Comparison of ENCODE assay signal across 20 cellular contexts in the genomic region with DNA sequence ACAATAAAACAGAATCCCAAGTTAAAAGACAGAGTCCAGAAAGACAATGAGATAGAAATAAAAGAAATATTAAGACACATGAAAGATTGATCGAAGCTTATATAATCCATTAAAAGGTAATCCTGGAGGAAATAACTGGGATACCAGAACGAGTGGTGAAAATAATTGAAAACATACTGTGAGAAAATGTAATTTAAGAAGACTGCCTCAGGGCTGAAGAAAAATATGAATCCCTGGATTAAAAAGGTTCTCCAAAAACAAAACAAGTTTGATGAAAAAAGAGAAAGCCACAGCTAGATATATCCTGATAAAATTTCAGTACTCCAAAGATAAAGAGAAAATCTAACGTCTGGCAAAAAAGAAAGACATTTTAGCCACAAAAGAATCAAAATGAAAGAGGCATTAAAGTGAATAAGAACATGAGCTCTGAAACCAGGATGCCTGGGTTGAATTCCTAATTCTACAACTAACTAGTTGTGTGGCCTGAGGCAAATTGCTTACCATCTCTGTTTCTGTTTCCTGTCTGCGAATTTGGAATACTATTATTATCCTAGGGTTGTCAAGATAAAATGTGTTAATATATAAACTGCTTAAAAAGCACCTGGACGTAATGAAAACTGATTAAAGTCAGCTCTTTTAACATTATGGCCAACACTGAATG. TPM values are rescaled to one million over a fixed set of nuclear protein-coding genes. Genes with fewer than 3 reads are reported as not detected.
DNase-seq lines count a peak whose midpoint lies in the region; ATAC-seq and TF ChIP-seq lines count a peak whose summit lies in the region.
"Had no signal": no experiment of that assay in that cellular context is flagged by ENCODE, and none has a peak within 500 bp of the region (broad histone marks: within the 10 kb centered on the region; RNA-seq: fewer than 3 reads in every experiment).

No MANE protein-coding gene starts in this region.

- H3K4me1 Mint-ChIP-seq in CD4-positive, alpha-beta T cell (ENCODE audit: low read depth) = peaks cover 66% of the 10 kb centered on the region
- H3K4me1 Mint-ChIP-seq in HFFc6 (ENCODE audit: low read depth) = peaks cover 60% of the 10 kb centered on the region
- H3K4me1 Mint-ChIP-seq in activated T-helper 17 cell treated with anti-CD3 and anti-CD28 coated beads, Interleukin-2, amount 50 U/mL, for 72 hours = peaks cover 29% of the 10 kb centered on the region
- peaks cover 29% of the 10 kb centered on the region for H3K4me1 Mint-ChIP-seq in mesothelial cell of epicardium
- H3K4me1 Mint-ChIP-seq in T-helper 2 cell treated with Interferon-gamma antibody and Interleukin-4, amounts not matched to agents 5 μg/mL and 100 μg/mL, for 36 hours (ENCODE audit: low read depth) = peaks cover 24% of the 10 kb centered on the region
- H3K4me1 Mint-ChIP-seq in activated T-helper 2 cell treated with anti-CD3 and anti-CD28 coated beads, Interferon-gamma antibody, Interleukin-2, Interleukin-4, amounts not matched to agents 10 μg/mL and 5 μg/mL and 100 μg/mL, durations not matched to agents 14 hours and 24 hours and 36 hours (ENCODE audit: low read depth) = peaks cover 23% of the 10 kb centered on the region

- H3K27me3 ChIP-seq in CD4-positive, alpha-beta T cell (ENCODE audit: control insufficient read depth, insufficient read depth, low read length) = no peaks in the 10 kb centered on the region
- H3K27me3 ChIP-seq: dorsolateral prefrontal cortex, gastroesophageal sphincter, tibial nerve had no signal

- CTCF ChIA-PET in CD4-positive, alpha-beta T cell (lab: Charles Lee) = no interaction called here

- H3K9me3 Mint-ChIP-seq in CD4-positive, alpha-beta T cell = no peaks in the 10 kb centered on the region
- H3K9me3 Mint-ChIP-seq in HFFc6 = peaks cover 5% of the 10 kb centered on the region; the same call in 1 of the 2 replicates
- no peaks in the 10 kb centered on the region for H3K9me3 Mint-ChIP-seq in activated T-helper 17 cell treated with anti-CD3 and anti-CD28 coated beads, Interleukin-2, amount 50 U/mL, for 72 hours
- H3K9me3 Mint-ChIP-seq in mesothelial cell of epicardium = no peaks in the 10 kb centered on the region
- H3K9me3 Mint-ChIP-seq in T-helper 2 cell treated with Interferon-gamma antibody and Interleukin-4, amounts not matched to agents 5 μg/mL and 100 μg/mL, for 36 hours = no peaks in the 10 kb centered on the region
- H3K9me3 Mint-ChIP-seq in activated T-helper 2 cell treated with anti-CD3 and anti-CD28 coated beads, Interferon-gamma antibody, Interleukin-2, Interleukin-4, amounts not matched to agents 10 μg/mL and 5 μg/mL and 100 μg/mL, durations not matched to agents 14 hours and 24 hours and 36 hours = no peaks in the 10 kb centered on the region
- H3K9me3 Mint-ChIP-seq: memory B cell; naive thymus-derived CD8-positive, alpha-beta T cell; stimulated activated naive B cell treated with anti-CD40 and anti-IgM and Interleukin-4, amounts not matched to agents 10 μg/mL and 1 μg/mL and 100 μg/mL, for 72 hours had no signal

- H3K27me3 Mint-ChIP-seq in CD4-positive, alpha-beta T cell = no peaks in the 10 kb centered on the region
- H3K27me3 Mint-ChIP-seq in HFFc6 (ENCODE audit: insufficient read depth) = no peaks in the 10 kb centered on the region
- no peaks in the 10 kb centered on the region for H3K27me3 Mint-ChIP-seq in activated T-helper 17 cell treated with anti-CD3 and anti-CD28 coated beads, Interleukin-2, amount 50 U/mL, for 72 hours
- no peaks in the 10 kb centered on the region for H3K27me3 Mint-ChIP-seq in mesothelial cell of epicardium (ENCODE audit: low read depth)
- peaks cover 14% of the 10 kb centered on the region for H3K27me3 Mint-ChIP-seq in T-helper 2 cell treated with Interferon-gamma antibody and Interleukin-4, amounts not matched to agents 5 μg/mL and 100 μg/mL, for 36 hours (ENCODE audit: low read depth)
- H3K27me3 Mint-ChIP-seq in activated T-helper 2 cell treated with anti-CD3 and anti-CD28 coated beads, Interferon-gamma antibody, Interleukin-2, Interleukin-4, amounts not matched to agents 10 μg/mL and 5 μg/mL and 100 μg/mL, durations not matched to agents 14 hours and 24 hours and 36 hours (ENCODE audit: low read depth) = peaks cover 18% of the 10 kb centered on the region
- H3K27me3 Mint-ChIP-seq: memory B cell; naive thymus-derived CD8-positive, alpha-beta T cell; stimulated activated naive B cell treated with anti-CD40 and anti-IgM and Interleukin-4, amounts not matched to agents 10 μg/mL and 1 μg/mL and 100 μg/mL, for 72 hours had no signal

- no peak for TF ChIP-seq CTCF in CD4-positive, alpha-beta T cell (IDR thresholded peaks at IDR 0.05)
- TF ChIP-seq CTCF in HFFc6 (IDR thresholded peaks at IDR 0.05) (no peak), mesothelial cell of epicardium (IDR thresholded peaks at IDR 0.05; ENCODE audit: unreplicated experiment) (no peak)

- no peak overlapping the region for H3K4me3 Mint-ChIP-seq in CD4-positive, alpha-beta T cell
- peak overlapping the region; percentile 70 for H3K4me3 Mint-ChIP-seq in HFFc6
- no peak overlapping the region for H3K4me3 Mint-ChIP-seq in activated T-helper 17 cell treated with anti-CD3 and anti-CD28 coated beads, Interleukin-2, amount 50 U/mL, for 72 hours
- H3K4me3 Mint-ChIP-seq in mesothelial cell of epicardium = no peak overlapping the region
- H3K4me3 Mint-ChIP-seq in T-helper 2 cell treated with Interferon-gamma antibody and Interleukin-4, amounts not matched to agents 5 μg/mL and 100 μg/mL, for 36 hours = no peak overlapping the region
- no peak overlapping the region for H3K4me3 Mint-ChIP-seq in activated T-helper 2 cell treated with anti-CD3 and anti-CD28 coated beads, Interferon-gamma antibody, Interleukin-2, Interleukin-4, amounts not matched to agents 10 μg/mL and 5 μg/mL and 100 μg/mL, durations not matched to agents 14 hours and 24 hours and 36 hours (ENCODE audit: low read depth)
- H3K4me3 Mint-ChIP-seq: memory B cell; stimulated activated naive B cell treated with anti-CD40 and anti-IgM and Interleukin-4, amounts not matched to agents 10 μg/mL and 1 μg/mL and 100 μg/mL, for 72 hours had no signal

- peaks cover 64% of the 10 kb centered on the region for H3K36me3 Mint-ChIP-seq in CD4-positive, alpha-beta T cell (ENCODE audit: low read depth)
- H3K36me3 Mint-ChIP-seq in HFFc6 (ENCODE audit: low read depth) (peaks cover 43% of the 10 kb centered on the region), mesothelial cell of epicardium (peaks cover 12% of the 10 kb centered on the region)
- peaks cover 34% of the 10 kb centered on the region for H3K36me3 Mint-ChIP-seq in activated T-helper 17 cell treated with anti-CD3 and anti-CD28 coated beads, Interleukin-2, amount 50 U/mL, for 72 hours (ENCODE audit: low read depth)
- H3K36me3 Mint-ChIP-seq in T-helper 2 cell treated with Interferon-gamma antibody and Interleukin-4, amounts not matched to agents 5 μg/mL and 100 μg/mL, for 36 hours (ENCODE audit: low read depth) = peaks cover 41% of the 10 kb centered on the region
- peaks cover 32% of the 10 kb centered on the region for H3K36me3 Mint-ChIP-seq in activated T-helper 2 cell treated with anti-CD3 and anti-CD28 coated beads, Interferon-gamma antibody, Interleukin-2, Interleukin-4, amounts not matched to agents 10 μg/mL and 5 μg/mL and 100 μg/mL, durations not matched to agents 14 hours and 24 hours and 36 hours (ENCODE audit: low read depth)

- DNase-seq in CD4-positive, alpha-beta T cell = no peak
- no peak for DNase-seq in HFFc6
- DNase-seq in mesothelial cell of epicardium (ENCODE audit: low spot score in 2 of 2, unreplicated experiment in 2 of 2) = no peak
- no peak for DNase-seq in NCI-H2171 (lab: John Stamatoyannopoulos, UW)
- DNase-seq in HuH-7 (ENCODE audit: low spot score) = no peak
- DNase-seq in T-helper 2 cell treated with Interferon-gamma antibody and Interleukin-4, amounts not matched to agents 5 μg/mL and 100 μg/mL, for 36 hours (ENCODE audit: low spot score) = no peak
- DNase-seq in activated T-helper 2 cell treated with anti-CD3 and anti-CD28 coated beads, Interferon-gamma antibody, Interleukin-2, Interleukin-4, amounts not matched to agents 10 μg/mL and 5 μg/mL and 100 μg/mL, durations not matched to agents 14 hours and 24 hours and 36 hours (ENCODE audit: low spot score) = no peak
- DNase-seq: activated CD4-positive, alpha-beta T cell treated with anti-CD3 and anti-CD28 coated beads for 1 hour; DMS79; dorsolateral prefrontal cortex; KG1; MV-4-11; naive thymus-derived CD8-positive, alpha-beta T cell; NCI-H187 treated with DMSO at 0.1 percent for 48 hours; stimulated activated CD4-positive, alpha-beta T cell treated with anti-CD3 and anti-CD28 coated beads, Interleukin-1b, Interleukin-23, amount 100 ng/mL, for 48 hours; stimulated activated naive B cell treated with anti-CD40 and anti-IgM and Interleukin-4, amounts not matched to agents 10 μg/mL and 1 μg/mL and 100 μg/mL, for 72 hours had no signal

- H3K27ac Mint-ChIP-seq in CD4-positive, alpha-beta T cell = peak overlapping the region; percentile 55
- peak overlapping the region; percentile 78 for H3K27ac Mint-ChIP-seq in HFFc6
- H3K27ac Mint-ChIP-seq in activated T-helper 17 cell treated with anti-CD3 and anti-CD28 coated beads, Interleukin-2, amount 50 U/mL, for 72 hours = peak overlapping the region; percentile 33
- peak overlapping the region; percentile 72 for H3K27ac Mint-ChIP-seq in mesothelial cell of epicardium
- H3K27ac Mint-ChIP-seq in T-helper 2 cell treated with Interferon-gamma antibody and Interleukin-4, amounts not matched to agents 5 μg/mL and 100 μg/mL, for 36 hours = no peak overlapping the region
- H3K27ac Mint-ChIP-seq in activated T-helper 2 cell treated with anti-CD3 and anti-CD28 coated beads, Interferon-gamma antibody, Interleukin-2, Interleukin-4, amounts not matched to agents 10 μg/mL and 5 μg/mL and 100 μg/mL, durations not matched to agents 14 hours and 24 hours and 36 hours = no peak overlapping the region
- H3K27ac Mint-ChIP-seq: memory B cell; stimulated activated naive B cell treated with anti-CD40 and anti-IgM and Interleukin-4, amounts not matched to agents 10 μg/mL and 1 μg/mL and 100 μg/mL, for 72 hours had no signal

- ATAC-seq in CD4-positive, alpha-beta T cell (ENCODE audit: poor library complexity) = no peak
- ATAC-seq in activated T-helper 17 cell treated with anti-CD3 and anti-CD28 coated beads, Interleukin-2, amount 50 U/mL, for 72 hours (replicated peaks) = no peak
- ATAC-seq: gastroesophageal sphincter; naive thymus-derived CD8-positive, alpha-beta T cell; stimulated activated naive B cell treated with anti-CD40 and anti-IgM and Interleukin-4, amounts not matched to agents 10 μg/mL and 1 μg/mL and 100 μg/mL, for 72 hours had no signal

- H3K27ac ChIP-seq in CD4-positive, alpha-beta T cell (ENCODE audit: low read depth, low read length) = no peak overlapping the region
- H3K27ac ChIP-seq: dorsolateral prefrontal cortex, gastroesophageal sphincter, tibial nerve had no signal

- POLR2A ChIA-PET in CD4-positive, alpha-beta T cell (lab: Charles Lee) = interaction anchor here (1.4 kb wide), 1 partner anchor 157 kb away, joined by 4 read pairs; a partner anchor contains a TSS

- intact Hi-C loops in CD4-positive, alpha-beta T cell (cut with DNase I, micrococcal nuclease) = loop anchor here in 1 of 2 experiments (5.0 to 10.0 kb wide), 2 partner anchors 530 to 1143 kb away; no protein-coding TSS in a partner anchor
- intact Hi-C loops in activated T-helper 2 cell treated with anti-CD3 and anti-CD28 coated beads, Interferon-gamma antibody, Interleukin-2, Interleukin-4, amounts not matched to agents 10 μg/mL and 5 μg/mL and 100 μg/mL, durations not matched to agents 14 hours and 24 hours and 36 hours (cut with micrococcal nuclease) = no loop called here

- no peaks in the 10 kb centered on the region for H3K9me3 ChIP-seq in CD4-positive, alpha-beta T cell (ENCODE audit: control insufficient read depth, low read length)
- H3K9me3 ChIP-seq: gastroesophageal sphincter, tibial nerve had no signal

RNA-seq across cellular contexts. Expression of a gene that starts 5.5 kb away (rescaled TPM):
- 10 to 100 TPM; 29.3 to 29.6 TPM for total RNA-seq in CD4-positive, alpha-beta T cell
- 10 to 100 TPM; 19.4 to 27.2 (median 23.7) TPM for total RNA-seq in HFFc6 (2021; fragmentation: NEBNext Ultra II Directional; extraction: Animal tissue kit (Norgen Biotek cat#: 25700))
- 1 to 10 TPM; 4.4 to 8.2 TPM for total RNA-seq in activated T-helper 17 cell treated with anti-CD3 and anti-CD28 coated beads, Interleukin-2, amount 50 U/mL, for 72 hours
- total RNA-seq in mesothelial cell of epicardium = 11.4 to 12.0 TPM (median 11.7 TPM) in 3 replicates
- total RNA-seq in activated T-helper 2 cell treated with anti-CD3 and anti-CD28 coated beads, Interferon-gamma antibody, Interleukin-2, Interleukin-4, amounts not matched to agents 10 μg/mL and 5 μg/mL and 100 μg/mL, durations not matched to agents 14 hours and 24 hours and 36 hours = 2.6 and 2.7 TPM in 2 replicates

RNA-seq across cellular contexts. Expression of a gene that starts 22.1 kb away (rescaled TPM):
- total RNA-seq in CD4-positive, alpha-beta T cell = under 1 TPM; 0.49 to 0.78 TPM
- total RNA-seq in HFFc6 (2021; fragmentation: NEBNext Ultra II Directional; extraction: Animal tissue kit (Norgen Biotek cat#: 25700)) = 100 to 1,000 TPM in 4 of 6 experiments, 10 to 100 TPM in 2; 72.6 to 163 (median 149) TPM
- 10 to 100 TPM; 11.3 to 49.1 TPM for total RNA-seq in activated T-helper 17 cell treated with anti-CD3 and anti-CD28 coated beads, Interleukin-2, amount 50 U/mL, for 72 hours
- 150 to 158 TPM (median 153 TPM) in 3 replicates for total RNA-seq in mesothelial cell of epicardium
- 19.3 and 19.8 TPM in 2 replicates for total RNA-seq in activated T-helper 2 cell treated with anti-CD3 and anti-CD28 coated beads, Interferon-gamma antibody, Interleukin-2, Interleukin-4, amounts not matched to agents 10 μg/mL and 5 μg/mL and 100 μg/mL, durations not matched to agents 14 hours and 24 hours and 36 hours

Comparison
In these comparisons a context has a peak if more than half of its experiments do, and no peak if none do; other contexts are left out.
1. H3K27ac Mint-ChIP-seq: peak in CD4-positive, alpha-beta T cell (single experiment), HFFc6 (single experiment), activated T-helper 17 cell treated with anti-CD3 and anti-CD28 coated beads, Interleukin-2, amount 50 U/mL, for 72 hours (single experiment) and mesothelial cell of epicardium (single experiment); none in T-helper 2 cell treated with Interferon-gamma antibody and Interleukin-4, amounts not matched to agents 5 μg/mL and 100 μg/mL, for 36 hours (single experiment) and activated T-helper 2 cell treated with anti-CD3 and anti-CD28 coated beads, Interferon-gamma antibody, Interleukin-2, Interleukin-4, amounts not matched to agents 10 μg/mL and 5 μg/mL and 100 μg/mL, durations not matched to agents 14 hours and 24 hours and 36 hours (single experiment).
2. RNA of a gene that starts 22.1 kb away (total RNA-seq): 150 to 158 TPM in mesothelial cell of epicardium, 72.6 to 163 TPM in HFFc6, 11.3 to 49.1 TPM in activated T-helper 17 cell treated with anti-CD3 and anti-CD28 coated beads, Interleukin-2, amount 50 U/mL, for 72 hours and 19.3 to 19.8 TPM in activated T-helper 2 cell treated with anti-CD3 and anti-CD28 coated beads, Interferon-gamma antibody, Interleukin-2, Interleukin-4, amounts not matched to agents 10 μg/mL and 5 μg/mL and 100 μg/mL, durations not matched to agents 14 hours and 24 hours and 36 hours; 0.49 to 0.78 TPM in CD4-positive, alpha-beta T cell; every median in the first group is over 4 times any median in the second.